1 cellular context compared by ENCODE assay signal in the genomic region with DNA sequence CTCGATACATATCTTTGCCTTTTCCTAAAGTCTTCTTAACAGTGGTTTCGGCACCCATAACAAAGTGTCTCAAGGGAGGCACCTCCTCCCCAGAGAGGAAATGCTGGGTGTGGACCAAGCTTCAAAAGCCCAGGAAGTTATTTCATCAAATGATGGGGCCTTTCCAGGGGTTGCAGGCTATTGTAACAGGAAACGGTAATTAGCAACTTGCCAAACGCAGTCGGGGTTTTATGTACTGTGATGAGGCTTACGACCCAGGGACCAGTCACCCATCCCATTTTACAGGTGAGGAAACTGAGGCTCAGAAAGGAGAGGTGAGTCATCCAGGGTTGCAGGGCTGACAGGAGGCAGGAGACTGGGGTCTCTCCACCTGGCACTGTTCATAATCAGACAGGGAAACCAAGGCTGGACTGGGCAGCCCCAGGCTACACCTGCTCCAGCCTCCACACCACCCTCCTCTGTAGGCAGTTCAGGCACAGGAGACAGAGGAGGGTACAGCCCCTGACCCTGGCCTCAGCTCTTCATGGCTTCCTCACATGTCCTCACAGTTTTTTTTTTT.
TF ChIP-seq lines count a peak whose summit lies in the region.

No MANE protein-coding gene starts in this region.

TF ChIP-seq in H1, 55 proteins besides CTCF, POLR2A, EP300 and RAD21 (continued from another document):
- TF ChIP-seq, protein P1, sequence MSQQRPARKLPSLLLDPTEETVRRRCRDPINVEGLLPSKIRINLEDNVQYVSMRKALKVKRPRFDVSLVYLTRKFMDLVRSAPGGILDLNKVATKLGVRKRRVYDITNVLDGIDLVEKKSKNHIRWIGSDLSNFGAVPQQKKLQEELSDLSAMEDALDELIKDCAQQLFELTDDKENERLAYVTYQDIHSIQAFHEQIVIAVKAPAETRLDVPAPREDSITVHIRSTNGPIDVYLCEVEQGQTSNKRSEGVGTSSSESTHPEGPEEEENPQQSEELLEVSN (IDR thresholded peaks at IDR 0.05): no peak
- TF ChIP-seq CHD1 (IDR thresholded peaks at IDR 0.05; ENCODE audit: low read depth, low read length): no peak
- no peak for TF ChIP-seq EZH2 (IDR thresholded peaks at IDR 0.05; ENCODE audit: low read depth, low read length, severe bottlenecking)
- TF ChIP-seq, protein P2, sequence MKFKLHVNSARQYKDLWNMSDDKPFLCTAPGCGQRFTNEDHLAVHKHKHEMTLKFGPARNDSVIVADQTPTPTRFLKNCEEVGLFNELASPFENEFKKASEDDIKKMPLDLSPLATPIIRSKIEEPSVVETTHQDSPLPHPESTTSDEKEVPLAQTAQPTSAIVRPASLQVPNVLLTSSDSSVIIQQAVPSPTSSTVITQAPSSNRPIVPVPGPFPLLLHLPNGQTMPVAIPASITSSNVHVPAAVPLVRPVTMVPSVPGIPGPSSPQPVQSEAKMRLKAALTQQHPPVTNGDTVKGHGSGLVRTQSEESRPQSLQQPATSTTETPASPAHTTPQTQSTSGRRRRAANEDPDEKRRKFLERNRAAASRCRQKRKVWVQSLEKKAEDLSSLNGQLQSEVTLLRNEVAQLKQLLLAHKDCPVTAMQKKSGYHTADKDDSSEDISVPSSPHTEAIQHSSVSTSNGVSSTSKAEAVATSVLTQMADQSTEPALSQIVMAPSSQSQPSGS (IDR thresholded peaks at IDR 0.05; ENCODE audit: low read length): no peak
- no peak for TF ChIP-seq CBX5 (IDR thresholded peaks at IDR 0.05; ENCODE audit: low read depth, low read length)
- TF ChIP-seq EGR1 (IDR thresholded peaks at IDR 0.05; ENCODE audit: borderline replicate concordance, low read depth, low read length): no peak
